In genomic region chr1:116763787-116764465, GRCh38 we compare ENCODE assay signal across 10 cellular contexts. TPM values are rescaled to one million over a fixed set of nuclear protein-coding genes. Genes with fewer than 3 reads are reported as not detected.
A peak's percentile ranks its signal among the peaks of the same experiment; 100 is the strongest.
DNase-seq lines count a peak whose midpoint lies in the region; ATAC-seq and TF ChIP-seq lines count a peak whose summit lies in the region.
"Had no signal": no experiment of that assay in that cellular context is flagged by ENCODE, and none has a peak within 500 bp of the region (broad histone marks: within the 10 kb centered on the region; RNA-seq: fewer than 3 reads in every experiment).

No MANE protein-coding gene starts in this region.

- H3K4me2 ChIP-seq in MM.1S (ENCODE audit: low read depth, low read length): peak overlapping the region; percentile 66

- no peak overlapping the region for H2AFZ ChIP-seq in MM.1S (ENCODE audit: low read length)

- H3K9me3 Mint-ChIP-seq in activated naive CD8-positive, alpha-beta T cell treated with anti-CD3 and anti-CD28 coated beads, Interleukin-2, amount 10 ng/mL, durations not matched to agents 7 days and 5 days: no peaks in the 10 kb centered on the region

- DNase-seq in G401 (ENCODE audit: low spot score) (peak; percentile 2), MM.1S (peak; percentile 31), left lung (no peak), RKO (ENCODE audit: low spot score) (no peak)
- DNase-seq in activated naive CD8-positive, alpha-beta T cell treated with anti-CD3 and anti-CD28 coated beads, Interleukin-2, amount 10 ng/mL, durations not matched to agents 7 days and 5 days: peak; percentile 58

- H3K9ac ChIP-seq in MM.1S (ENCODE audit: low read length): no peak overlapping the region

- peak overlapping the region; percentile 83 for H3K4me3 Mint-ChIP-seq in activated naive CD8-positive, alpha-beta T cell treated with anti-CD3 and anti-CD28 coated beads, Interleukin-2, amount 10 ng/mL, durations not matched to agents 7 days and 5 days

- peaks cover 89% of the 10 kb centered on the region for H3K36me3 Mint-ChIP-seq in activated naive CD8-positive, alpha-beta T cell treated with anti-CD3 and anti-CD28 coated beads, Interleukin-2, amount 10 ng/mL, durations not matched to agents 7 days and 5 days

- H3K27ac Mint-ChIP-seq in activated naive CD8-positive, alpha-beta T cell treated with anti-CD3 and anti-CD28 coated beads, Interleukin-2, amount 10 ng/mL, durations not matched to agents 7 days and 5 days: peak overlapping the region; percentile 96

- peak; percentile 33 for TF ChIP-seq CTCF in MM.1S (IDR thresholded peaks at IDR 0.05; ENCODE audit: low read length)
- TF ChIP-seq CTCF in left lung (IDR thresholded peaks at IDR 0.05): peak in 1 of 2 donors; percentile 11

- no peaks in the 10 kb centered on the region for H3K36me3 ChIP-seq in MM.1S (replicated peaks; ENCODE audit: insufficient read depth, low read length)
- H3K36me3 ChIP-seq in left lung: no peaks in the 10 kb centered on the region
- H3K36me3 ChIP-seq: neutrophil had no signal

- H3K79me2 ChIP-seq in MM.1S (ENCODE audit: low read length): no peaks in the 10 kb centered on the region

- H3K9me2 ChIP-seq in MM.1S (replicated peaks; ENCODE audit: insufficient read depth, low read length): no peaks in the 10 kb centered on the region

- H3K4me3 ChIP-seq in MM.1S (ENCODE audit: low read length) (no peak overlapping the region; the same call in 1 of the 2 replicates), left lung (no peak overlapping the region)
- H3K4me3 ChIP-seq: SK-N-MC had no signal

- H3K27ac ChIP-seq in MM.1S (ENCODE audit: low read length): peak overlapping the region; percentile 97
- H3K27ac ChIP-seq in left lung: peak overlapping the region in 1 of 2 donors; percentile 13
- H3K27ac ChIP-seq: neutrophil, SK-N-MC had no signal

- no peaks in the 10 kb centered on the region for H3K27me3 Mint-ChIP-seq in activated naive CD8-positive, alpha-beta T cell treated with anti-CD3 and anti-CD28 coated beads, Interleukin-2, amount 10 ng/mL, durations not matched to agents 7 days and 5 days

- no peaks in the 10 kb centered on the region for H4K20me1 ChIP-seq in MM.1S (ENCODE audit: insufficient read depth, low read length)

- H3K9me3 ChIP-seq in MM.1S (replicated peaks; ENCODE audit: insufficient read depth, low read length) (no peaks in the 10 kb centered on the region), left lung (no peaks in the 10 kb centered on the region)
- H3K9me3 ChIP-seq: neutrophil had no signal

- in situ Hi-C loops in G401 (cut with HindIII; ENCODE audit: low sequenced_read_pairs): no loop called here

- H3K4me1 ChIP-seq in MM.1S (ENCODE audit: low read length) (peaks cover 51% of the 10 kb centered on the region), left lung (peaks cover 0 to 16% of the 10 kb centered on the region in 2 donors)

- peak; percentile 20 for ATAC-seq in activated naive CD8-positive, alpha-beta T cell treated with anti-CD3 and anti-CD28 coated beads, Interleukin-2, amount 10 ng/mL, durations not matched to agents 7 days and 5 days (ENCODE audit: low read depth)
- ATAC-seq in left lung: peak; percentile 56
- no peak for ATAC-seq in HG02884 (IDR thresholded peaks at IDR 0.05; ENCODE audit: unreplicated experiment)
- ATAC-seq in GM19351 (IDR thresholded peaks at IDR 0.05; ENCODE audit: unreplicated experiment): no peak
- ATAC-seq in GM21447 (IDR thresholded peaks at IDR 0.05; ENCODE audit: unreplicated experiment): no peak

- peaks cover 22% of the 10 kb centered on the region for H3F3A ChIP-seq in MM.1S (ENCODE audit: insufficient read depth, low read length)

- H3K27me3 ChIP-seq in MM.1S (replicated peaks; ENCODE audit: insufficient read depth, low read length): no peaks in the 10 kb centered on the region
- H3K27me3 ChIP-seq in left lung: no peaks in the 10 kb centered on the region

- POLR2A ChIA-PET in activated naive CD8-positive, alpha-beta T cell treated with anti-CD3 and anti-CD28 coated beads, Interleukin-2, amount 10 ng/mL, durations not matched to agents 7 days and 5 days (lab: Charles Lee): interaction anchor here (0.7 to 17.3 kb wide), 18 partner anchors 7 to 296 kb away, joined by 3 to 316 read pairs (median 8); partner anchors contain the start of genes CD2 and TTF2

- intact Hi-C loops in left lung (cut with DNase I): no loop called here

- H3K4me1 Mint-ChIP-seq in activated naive CD8-positive, alpha-beta T cell treated with anti-CD3 and anti-CD28 coated beads, Interleukin-2, amount 10 ng/mL, durations not matched to agents 7 days and 5 days: peaks cover 90% of the 10 kb centered on the region

RNA-seq across cellular contexts. Expression of gene CD2, which starts 9.7 kb away (rescaled TPM):
- total RNA-seq in G401 (2014; rRNA removed; shearing (Covaris generic)): not detected in 2 replicates
- total RNA-seq in activated naive CD8-positive, alpha-beta T cell treated with anti-CD3 and anti-CD28 coated beads, Interleukin-2, amount 10 ng/mL, durations not matched to agents 7 days and 5 days: 100 to 1,000 TPM; 227 to 229 TPM
- total RNA-seq in left lung: 10 to 100 TPM in 1 of 2 donors, 1 to 10 TPM in 1; 4.6 to 12.4 TPM

Comparison
In these comparisons a context has a peak if more than half of its experiments do, and no peak if none do; other contexts are left out.
1. DNase-seq: peak in G401 (single experiment), MM.1S (single experiment) and activated naive CD8-positive, alpha-beta T cell treated with anti-CD3 and anti-CD28 coated beads, Interleukin-2, amount 10 ng/mL, durations not matched to agents 7 days and 5 days (single experiment); none in left lung (0 of 2) and RKO (single experiment).
2. ATAC-seq: peak in activated naive CD8-positive, alpha-beta T cell treated with anti-CD3 and anti-CD28 coated beads, Interleukin-2, amount 10 ng/mL, durations not matched to agents 7 days and 5 days (single experiment) and left lung (single experiment); none in HG02884 (single experiment), GM19351 (single experiment) and GM21447 (single experiment).
3. RNA of gene CD2, which starts 9.7 kb away (total RNA-seq): 227 to 229 TPM in activated naive CD8-positive, alpha-beta T cell treated with anti-CD3 and anti-CD28 coated beads, Interleukin-2, amount 10 ng/mL, durations not matched to agents 7 days and 5 days; 4.6 to 12.4 TPM in left lung and not detected in G401; every median in the first group is over 10 times any median in the second.